In genomic region chr6:47908271-47908670, GRCh38 we compare ENCODE assay signal across 17 cellular contexts.
DNase-seq lines count a peak whose midpoint lies in the region; ATAC-seq and TF ChIP-seq lines count a peak whose summit lies in the region.
"Had no signal": no experiment of that assay in that cellular context is flagged by ENCODE, and none has a peak within 500 bp of the region (broad histone marks: within the 10 kb centered on the region; RNA-seq: fewer than 3 reads in every experiment).

No MANE protein-coding gene starts in this region.

- ATAC-seq in lower lobe of right lung: no peak
- ATAC-seq: A549; CD8-positive, alpha-beta T cell had no signal

- no peaks in the 10 kb centered on the region for H3K27me3 ChIP-seq in lower lobe of right lung (ENCODE audit: low read depth)
- H3K27me3 ChIP-seq: BLaER1 treated with 17β-estradiol and CSF1 and Interleukin-3, amounts not matched to agents 10 nM and 100 nM had no signal

- H3K9me3 ChIP-seq in lower lobe of right lung: no peaks in the 10 kb centered on the region
- H3K9me3 ChIP-seq: A549; BLaER1 treated with 17β-estradiol and CSF1 and Interleukin-3, amounts not matched to agents 10 nM and 100 nM had no signal

- in situ Hi-C loops in SK-MEL-5 (cut with HindIII; ENCODE audit: low pct_unique_long_range_greater_than_20kb, low sequenced_read_pairs): no loop called here

- DNase-seq in COLO829 (ENCODE audit: low spot score): peak; percentile 71
- DNase-seq in SK-MEL-5 (ENCODE audit: low read depth, low spot score): peak; percentile 99
- DNase-seq in foreskin melanocyte: peak; percentile 88
- DNase-seq in lower lobe of right lung: no peak
- no peak for DNase-seq in DMS153 treated with DMSO at 0.1 percent for 48 hours (lab: John Stamatoyannopoulos, UW; ENCODE audit: unreplicated experiment)
- DNase-seq: AML-193; CD4-positive, alpha-beta T cell; CD8-positive, alpha-beta T cell; COR-L47; DMS 273 treated with DMSO at 0.1 percent for 48 hours; DMS153; DMS79 treated with DMSO at 0.1 percent for 48 hours; GF-D8 had no signal

- TF ChIP-seq CTCF in lower lobe of right lung (IDR thresholded peaks at IDR 0.05): no peak

- no peak overlapping the region for H3K4me3 ChIP-seq in lower lobe of right lung
- H3K4me3 ChIP-seq: A549; BLaER1 treated with 17β-estradiol and CSF1 and Interleukin-3, amounts not matched to agents 10 nM and 100 nM had no signal

- no peaks in the 10 kb centered on the region for H3K4me1 ChIP-seq in lower lobe of right lung
- H3K4me1 ChIP-seq: A549 had no signal

- no peak overlapping the region for H3K27ac ChIP-seq in lower lobe of right lung
- H3K27ac ChIP-seq: 22Rv1; A549; BLaER1 treated with 17β-estradiol and CSF1 and Interleukin-3, amounts not matched to agents 10 nM and 100 nM; C4-2B had no signal

- H3K36me3 ChIP-seq in lower lobe of right lung: no peaks in the 10 kb centered on the region
- H3K36me3 ChIP-seq: BLaER1 treated with 17β-estradiol and CSF1 and Interleukin-3, amounts not matched to agents 10 nM and 100 nM had no signal

- intact Hi-C loops in lower lobe of right lung (cut with DNase I): no loop called here

Comparison
In these comparisons a context has a peak if more than half of its experiments do, and no peak if none do; other contexts are left out.
1. DNase-seq: peak in COLO829 (single experiment), SK-MEL-5 (single experiment) and foreskin melanocyte (single experiment); none in lower lobe of right lung (single experiment) and DMS153 treated with DMSO at 0.1 percent for 48 hours (single experiment).